2 cellular contexts compared by ENCODE assay signal in the genomic region with DNA sequence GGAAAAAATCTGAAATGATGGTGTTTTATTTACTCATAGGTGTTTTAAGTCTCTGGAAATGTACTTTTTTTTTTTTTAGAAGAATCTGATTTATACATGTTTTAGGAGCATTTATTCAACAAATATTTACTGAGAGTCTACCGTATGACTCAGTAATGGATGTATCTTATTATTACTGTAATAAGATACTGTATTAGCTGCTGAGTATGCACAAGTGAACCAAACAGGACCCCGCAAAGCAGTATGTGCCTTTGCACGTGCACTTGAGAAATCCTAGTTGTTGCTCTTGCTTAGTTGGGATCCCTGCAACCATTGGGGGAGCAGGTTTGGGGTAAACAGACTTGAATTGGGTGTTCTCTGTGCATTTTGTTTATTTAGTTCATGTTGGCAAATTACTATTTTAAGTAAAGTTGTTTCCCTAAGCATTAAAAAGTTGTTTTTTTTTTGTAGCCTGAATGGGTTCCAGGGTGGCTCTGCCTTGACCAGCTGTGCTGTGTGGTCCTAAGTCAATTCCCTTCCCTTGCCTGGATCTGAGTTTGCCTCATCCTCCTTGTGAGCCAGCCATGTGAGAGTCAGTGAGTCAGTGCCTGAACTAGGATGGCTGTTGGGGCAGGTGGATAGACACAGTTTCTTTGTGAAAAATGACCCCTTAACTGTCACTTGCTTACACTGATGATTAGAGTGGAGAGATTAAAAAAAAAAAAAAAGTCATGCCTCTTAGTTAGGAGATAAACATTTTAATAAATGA.
TF ChIP-seq lines count a peak whose summit lies in the region.

No MANE protein-coding gene starts in this region.

TF ChIP-seq in SK-N-SH treated with all-trans-retinoic acid at 6 μM for 48 hours, 23 proteins besides CTCF, POLR2A, EP300 and RAD21 (continued from another document):
- TF ChIP-seq, protein P1, sequence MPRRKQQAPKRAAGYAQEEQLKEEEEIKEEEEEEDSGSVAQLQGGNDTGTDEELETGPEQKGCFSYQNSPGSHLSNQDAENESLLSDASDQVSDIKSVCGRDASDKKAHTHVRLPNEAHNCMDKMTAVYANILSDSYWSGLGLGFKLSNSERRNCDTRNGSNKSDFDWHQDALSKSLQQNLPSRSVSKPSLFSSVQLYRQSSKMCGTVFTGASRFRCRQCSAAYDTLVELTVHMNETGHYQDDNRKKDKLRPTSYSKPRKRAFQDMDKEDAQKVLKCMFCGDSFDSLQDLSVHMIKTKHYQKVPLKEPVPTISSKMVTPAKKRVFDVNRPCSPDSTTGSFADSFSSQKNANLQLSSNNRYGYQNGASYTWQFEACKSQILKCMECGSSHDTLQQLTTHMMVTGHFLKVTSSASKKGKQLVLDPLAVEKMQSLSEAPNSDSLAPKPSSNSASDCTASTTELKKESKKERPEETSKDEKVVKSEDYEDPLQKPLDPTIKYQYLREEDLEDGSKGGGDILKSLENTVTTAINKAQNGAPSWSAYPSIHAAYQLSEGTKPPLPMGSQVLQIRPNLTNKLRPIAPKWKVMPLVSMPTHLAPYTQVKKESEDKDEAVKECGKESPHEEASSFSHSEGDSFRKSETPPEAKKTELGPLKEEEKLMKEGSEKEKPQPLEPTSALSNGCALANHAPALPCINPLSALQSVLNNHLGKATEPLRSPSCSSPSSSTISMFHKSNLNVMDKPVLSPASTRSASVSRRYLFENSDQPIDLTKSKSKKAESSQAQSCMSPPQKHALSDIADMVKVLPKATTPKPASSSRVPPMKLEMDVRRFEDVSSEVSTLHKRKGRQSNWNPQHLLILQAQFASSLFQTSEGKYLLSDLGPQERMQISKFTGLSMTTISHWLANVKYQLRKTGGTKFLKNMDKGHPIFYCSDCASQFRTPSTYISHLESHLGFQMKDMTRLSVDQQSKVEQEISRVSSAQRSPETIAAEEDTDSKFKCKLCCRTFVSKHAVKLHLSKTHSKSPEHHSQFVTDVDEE (CRISPR knock-in tag; IDR thresholded peaks at IDR 0.05) = no peak
- no peak for TF ChIP-seq ISL1 (CRISPR knock-in tag; IDR thresholded peaks at IDR 0.05)
- TF ChIP-seq ESRRG (CRISPR knock-in tag; IDR thresholded peaks at IDR 0.05) = no peak

TF ChIP-seq in SK-N-SH, 30 proteins besides CTCF, POLR2A, EP300 and RAD21 (continued from another document):
- TF ChIP-seq ZBTB33 (IDR thresholded peaks at IDR 0.05; ENCODE audit: borderline replicate concordance, low read depth) (no peak), MEF2A (IDR thresholded peaks at IDR 0.05; ENCODE audit: borderline replicate concordance, low read depth) (no peak), GABPA (IDR thresholded peaks at IDR 0.05; ENCODE audit: low read depth) (no peak), CHD2 (IDR thresholded peaks at IDR 0.05; ENCODE audit: low read length, partially characterized antibody) (no peak), IRF3 (IDR thresholded peaks at IDR 0.05; ENCODE audit: low read depth, low read length) (no peak)
